20 cellular contexts compared by ENCODE assay signal in genomic region chrX:53374923-53375322, GRCh38. TPM values are rescaled to one million over a fixed set of nuclear protein-coding genes. Genes with fewer than 3 reads are reported as not detected.
DNase-seq lines count a peak whose midpoint lies in the region; ATAC-seq and TF ChIP-seq lines count a peak whose summit lies in the region.
"Had no signal": no experiment of that assay in that cellular context is flagged by ENCODE, and none has a peak within 500 bp of the region (broad histone marks: within the 10 kb centered on the region; RNA-seq: fewer than 3 reads in every experiment).

No MANE protein-coding gene starts in this region.

- H3K36me3 Mint-ChIP-seq in MCF 10A (ENCODE audit: insufficient read depth, unreplicated experiment) = peaks cover 20% of the 10 kb centered on the region
- H3K36me3 Mint-ChIP-seq in WTC11 = peaks cover 10% of the 10 kb centered on the region
- H3K36me3 Mint-ChIP-seq in osteocyte (ENCODE audit: unreplicated experiment) = no peaks in the 10 kb centered on the region

- H3K4me1 Mint-ChIP-seq in MCF 10A (ENCODE audit: insufficient read depth, unreplicated experiment) (no peaks in the 10 kb centered on the region), WTC11 (no peaks in the 10 kb centered on the region), osteocyte (ENCODE audit: unreplicated experiment) (no peaks in the 10 kb centered on the region)
- H3K4me1 Mint-ChIP-seq: CD4-positive, alpha-beta memory T cell; nephron had no signal

- H3K9me3 Mint-ChIP-seq in MCF 10A (ENCODE audit: unreplicated experiment) (no peaks in the 10 kb centered on the region), WTC11 (no peaks in the 10 kb centered on the region; the same call in 1 of the 2 replicates), osteocyte (ENCODE audit: unreplicated experiment) (peaks cover 14% of the 10 kb centered on the region)
- H3K9me3 Mint-ChIP-seq: CD4-positive, alpha-beta memory T cell; stimulated activated effector memory CD8-positive, alpha-beta T cell treated with anti-CD3 and anti-CD28 coated beads, Interleukin-12 subunit alpha, Interleukin-12 subunit beta, amount 100 ng/mL, for 72 hours; T-helper 1 cell treated with Interleukin-12 subunit alpha and Interleukin-12 subunit beta and Interleukin-4 antibody, amounts not matched to agents 30 μg/mL and 1 μg/mL, for 36 hours had no signal

- peaks cover 4% of the 10 kb centered on the region for H3K36me3 ChIP-seq in breast epithelium

- peaks cover 19% of the 10 kb centered on the region for H3K27me3 Mint-ChIP-seq in MCF 10A (ENCODE audit: insufficient read depth, unreplicated experiment)
- H3K27me3 Mint-ChIP-seq in WTC11 (ENCODE audit: low read depth) = no peaks in the 10 kb centered on the region; the same call in 1 of the 2 replicates
- no peaks in the 10 kb centered on the region for H3K27me3 Mint-ChIP-seq in osteocyte (ENCODE audit: unreplicated experiment)
- H3K27me3 Mint-ChIP-seq: CD4-positive, alpha-beta memory T cell had no signal

- intact Hi-C loops in MCF 10A (cut with micrococcal nuclease) (no loop called here), breast epithelium (cut with DNase I; ENCODE audit: low total_unique reads) (no loop called here)

- no peak overlapping the region for H3K27ac ChIP-seq in breast epithelium
- H3K27ac ChIP-seq in HL-60 (replicated peaks) = peak overlapping the region; percentile 34; the same call in 1 of the 2 replicates
- H3K27ac ChIP-seq: testis, VCaP had no signal

- CTCF ChIA-PET in MCF 10A (lab: Yijun Ruan, JAX) (interaction anchor here (0.5 to 2.2 kb wide), 5 partner anchors 10 to 267 kb away, joined by 3 to 6 read pairs (median 3); no protein-coding TSS in a partner anchor), WTC11 (lab: Charles Lee) (interaction anchor here (0.5 to 1.9 kb wide), 6 partner anchors 28 to 184 kb away, joined by 3 to 15 read pairs (median 3); no protein-coding TSS in a partner anchor)

- TF ChIP-seq CTCF in MCF 10A (IDR thresholded peaks at IDR 0.05; ENCODE audit: unreplicated experiment) = peak; percentile 9
- no peak for TF ChIP-seq CTCF in breast epithelium (IDR thresholded peaks at IDR 0.05)
- no peak for TF ChIP-seq CTCF in HL-60 (IDR thresholded peaks at IDR 0.05; ENCODE audit: insufficient read depth, low read length)
- TF ChIP-seq CTCF in WTC11 (IDR thresholded peaks at IDR 0.05) = no peak
- no peak for TF ChIP-seq CTCF in osteocyte (IDR thresholded peaks at IDR 0.05)

- H3K9me3 ChIP-seq in breast epithelium = peaks cover 3 to 10% of the 10 kb centered on the region in 2 donors
- H3K9me3 ChIP-seq: testis had no signal

- no peak for DNase-seq in MCF 10A (ENCODE audit: unreplicated experiment)
- DNase-seq in breast epithelium (ENCODE audit: low spot score in 2 of 2) = no peak
- no peak for DNase-seq in HL-60 (ENCODE audit: low read depth in 1 of 2, low spot score in 1 of 2)
- no peak for DNase-seq in WTC11 (ENCODE audit: low spot score)
- DNase-seq in osteocyte (ENCODE audit: extremely low spot score, unreplicated experiment) = peak; percentile 17
- no peak for DNase-seq in amniotic stem cell (lab: John Stamatoyannopoulos, UW)
- DNase-seq in NCI-H1105 (lab: John Stamatoyannopoulos, UW) = no peak
- DNase-seq: activated T-cell treated with anti-CD3 and anti-CD28 coated beads for 4 hours; CD4-positive, alpha-beta memory T cell; DMS79 treated with DMSO at 0.1 percent for 48 hours; glutamatergic neuron; NCI-H1694; NCI-H2171 treated with DMSO at 0.1 percent for 48 hours; NCI-H526 treated with DMSO at 0.1 percent for 48 hours; testis had no signal

- no peaks in the 10 kb centered on the region for H3K27me3 ChIP-seq in breast epithelium
- no peaks in the 10 kb centered on the region for H3K27me3 ChIP-seq in HL-60 (ENCODE audit: insufficient read depth, poor library complexity, severe bottlenecking)
- H3K27me3 ChIP-seq: testis had no signal

- no peak for TF ChIP-seq POLR2A in breast epithelium (IDR thresholded peaks at IDR 0.05)

- H3K27ac Mint-ChIP-seq in MCF 10A (ENCODE audit: low read depth, unreplicated experiment) = no peak overlapping the region
- no peak overlapping the region for H3K27ac Mint-ChIP-seq in WTC11
- no peak overlapping the region for H3K27ac Mint-ChIP-seq in osteocyte (ENCODE audit: unreplicated experiment)
- H3K27ac Mint-ChIP-seq: nephron; stimulated activated effector memory CD8-positive, alpha-beta T cell treated with anti-CD3 and anti-CD28 coated beads, Interleukin-12 subunit alpha, Interleukin-12 subunit beta, amount 100 ng/mL, for 72 hours; T-helper 1 cell treated with Interleukin-12 subunit alpha and Interleukin-12 subunit beta and Interleukin-4 antibody, amounts not matched to agents 30 μg/mL and 1 μg/mL, for 36 hours had no signal

- ATAC-seq in WTC11 (peak; percentile 55), GM18520 (IDR thresholded peaks at IDR 0.05; ENCODE audit: unreplicated experiment) (no peak)
- ATAC-seq: stimulated activated effector memory CD8-positive, alpha-beta T cell treated with anti-CD3 and anti-CD28 coated beads, Interleukin-12 subunit alpha, Interleukin-12 subunit beta, amount 100 ng/mL, for 72 hours had no signal

- no peak overlapping the region for H3K4me3 Mint-ChIP-seq in MCF 10A (ENCODE audit: unreplicated experiment)
- no peak overlapping the region for H3K4me3 Mint-ChIP-seq in WTC11
- H3K4me3 Mint-ChIP-seq in osteocyte (ENCODE audit: unreplicated experiment) = no peak overlapping the region
- H3K4me3 Mint-ChIP-seq: CD4-positive, alpha-beta memory T cell; nephron; stimulated activated effector memory CD8-positive, alpha-beta T cell treated with anti-CD3 and anti-CD28 coated beads, Interleukin-12 subunit alpha, Interleukin-12 subunit beta, amount 100 ng/mL, for 72 hours; T-helper 1 cell treated with Interleukin-12 subunit alpha and Interleukin-12 subunit beta and Interleukin-4 antibody, amounts not matched to agents 30 μg/mL and 1 μg/mL, for 36 hours had no signal

- POLR2A ChIA-PET in MCF 10A (lab: Yijun Ruan, JAX) (no interaction called here), WTC11 (lab: Charles Lee) (no interaction called here)

- H3K4me1 ChIP-seq in breast epithelium = no peaks in the 10 kb centered on the region
- H3K4me1 ChIP-seq: testis had no signal

- BruUV-seq in MCF 10A (replicated peaks; lab: Mats Ljungman, UMichigan) = no TSS peak

- H3K4me3 ChIP-seq in breast epithelium = no peak overlapping the region
- no peak overlapping the region for H3K4me3 ChIP-seq in HL-60 (replicated peaks; ENCODE audit: insufficient read depth, low read length)
- H3K4me3 ChIP-seq: testis had no signal

TF ChIP-seq in WTC11, 78 proteins besides CTCF, POLR2A, EP300 and RAD21:
- TF ChIP-seq NR3C1 (CRISPR knock-in tag; conservative IDR thresholded peaks at IDR 0.05; ENCODE audit: low read depth) = no peak

RNA-seq across cellular contexts. Expression of gene SMC1A, which starts 47.5 kb away (rescaled TPM):
- total RNA-seq in MCF 10A (2022) (89.6 and 94.7 TPM in 2 replicates), breast epithelium (10 to 100 TPM; 25.3 to 38.3 (median 34.1) TPM), WTC11 (2021) (87.4 to 98.7 TPM (median 89.3 TPM) in 3 replicates), osteocyte (56.7 and 63.8 TPM in 2 replicates)

RNA-seq across cellular contexts. Expression of gene RIBC1, which starts 47.8 kb away (rescaled TPM):
- 0.82 and 1.0 TPM in 2 replicates for total RNA-seq in MCF 10A (2022)
- 1 to 10 TPM; 2.0 to 2.9 (median 2.1) TPM for total RNA-seq in breast epithelium
- total RNA-seq in WTC11 (2021) = 0.94 to 1.1 TPM (median 1.1 TPM) in 3 replicates
- 0.47 and 0.59 TPM in 2 replicates for total RNA-seq in osteocyte

RNA-seq across cellular contexts. Expression of gene HSD17B10, which starts 59.2 kb away (rescaled TPM):
- total RNA-seq in MCF 10A (2022) = 113 and 115 TPM in 2 replicates
- total RNA-seq in breast epithelium = 10 to 100 TPM; 64.8 to 77.7 (median 68.8) TPM
- 101 to 108 TPM (median 106 TPM) in 3 replicates for total RNA-seq in WTC11 (2021)
- total RNA-seq in osteocyte = 85.9 and 87.1 TPM in 2 replicates
